1 cellular context compared by ENCODE assay signal in the genomic region with DNA sequence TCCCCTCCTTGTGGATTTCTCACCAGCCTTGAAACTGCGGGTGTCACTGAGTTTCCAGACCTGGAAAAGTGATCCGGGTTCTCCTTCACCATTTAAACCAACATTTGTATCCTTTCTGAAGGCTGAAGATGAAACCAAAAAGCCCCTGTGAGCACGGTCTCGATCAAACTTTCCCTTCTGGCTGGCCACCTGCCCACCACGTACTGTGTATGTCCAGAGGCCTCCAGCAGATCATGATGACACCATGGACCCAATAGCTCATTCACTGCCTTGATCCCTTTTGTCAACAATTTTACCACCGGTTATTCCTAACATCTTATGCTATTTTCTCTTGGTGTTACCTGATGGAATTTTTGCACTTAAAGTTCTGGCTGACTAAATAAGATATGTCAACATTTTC.
TF ChIP-seq lines count a peak whose summit lies in the region.

No MANE protein-coding gene starts in this region.

TF ChIP-seq in HepG2, 621 proteins besides CTCF, POLR2A, EP300 and RAD21:
- TF ChIP-seq, protein P1, sequence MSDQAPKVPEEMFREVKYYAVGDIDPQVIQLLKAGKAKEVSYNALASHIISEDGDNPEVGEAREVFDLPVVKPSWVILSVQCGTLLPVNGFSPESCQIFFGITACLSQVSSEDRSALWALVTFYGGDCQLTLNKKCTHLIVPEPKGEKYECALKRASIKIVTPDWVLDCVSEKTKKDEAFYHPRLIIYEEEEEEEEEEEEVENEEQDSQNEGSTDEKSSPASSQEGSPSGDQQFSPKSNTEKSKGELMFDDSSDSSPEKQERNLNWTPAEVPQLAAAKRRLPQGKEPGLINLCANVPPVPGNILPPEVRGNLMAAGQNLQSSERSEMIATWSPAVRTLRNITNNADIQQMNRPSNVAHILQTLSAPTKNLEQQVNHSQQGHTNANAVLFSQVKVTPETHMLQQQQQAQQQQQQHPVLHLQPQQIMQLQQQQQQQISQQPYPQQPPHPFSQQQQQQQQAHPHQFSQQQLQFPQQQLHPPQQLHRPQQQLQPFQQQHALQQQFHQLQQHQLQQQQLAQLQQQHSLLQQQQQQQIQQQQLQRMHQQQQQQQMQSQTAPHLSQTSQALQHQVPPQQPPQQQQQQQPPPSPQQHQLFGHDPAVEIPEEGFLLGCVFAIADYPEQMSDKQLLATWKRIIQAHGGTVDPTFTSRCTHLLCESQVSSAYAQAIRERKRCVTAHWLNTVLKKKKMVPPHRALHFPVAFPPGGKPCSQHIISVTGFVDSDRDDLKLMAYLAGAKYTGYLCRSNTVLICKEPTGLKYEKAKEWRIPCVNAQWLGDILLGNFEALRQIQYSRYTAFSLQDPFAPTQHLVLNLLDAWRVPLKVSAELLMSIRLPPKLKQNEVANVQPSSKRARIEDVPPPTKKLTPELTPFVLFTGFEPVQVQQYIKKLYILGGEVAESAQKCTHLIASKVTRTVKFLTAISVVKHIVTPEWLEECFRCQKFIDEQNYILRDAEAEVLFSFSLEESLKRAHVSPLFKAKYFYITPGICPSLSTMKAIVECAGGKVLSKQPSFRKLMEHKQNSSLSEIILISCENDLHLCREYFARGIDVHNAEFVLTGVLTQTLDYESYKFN (CRISPR knock-in tag; conservative IDR thresholded peaks at IDR 0.05) = no peak
- TF ChIP-seq NR1H2 (CRISPR knock-in tag; IDR thresholded peaks at IDR 0.05; ENCODE audit: borderline replicate concordance, low read depth) = no peak
- 0 out of 2 replicates have a peak, but pooled peaks have one; percentile 23 for TF ChIP-seq SALL1 (CRISPR knock-in tag; IDR thresholded peaks at IDR 0.05)
TF ChIP-seq in HepG2: peak in this region for 1.
